ENCODE assay signal across 18 cellular contexts in genomic region chr11:77611921-77612320, GRCh38.
"Had no signal": no experiment of that assay in that cellular context is flagged by ENCODE, and none has a peak within 500 bp of the region (broad histone marks: within the 10 kb centered on the region; RNA-seq: fewer than 3 reads in every experiment).

No MANE protein-coding gene starts in this region.

- H3K9me3 ChIP-seq: esophagus muscularis mucosa, heart left ventricle, neutrophil, psoas muscle, sigmoid colon, testis, tibial nerve had no signal

- H3K4me3 ChIP-seq: esophagus muscularis mucosa, heart left ventricle, psoas muscle, sigmoid colon, skin epidermis, testis, tibial nerve had no signal

- H3K27me3 Mint-ChIP-seq: naive thymus-derived CD4-positive, alpha-beta T cell; stimulated activated naive B cell treated with anti-CD40 and anti-IgM and Interleukin-4, amounts not matched to agents 10 μg/mL and 1 μg/mL and 100 μg/mL, for 72 hours; stimulated activated naive CD8-positive, alpha-beta T cell treated with anti-CD3 and anti-CD28 coated beads, Interleukin-15, amount 100 ng/mL, for 72 hours had no signal

- H3K9me3 Mint-ChIP-seq: naive thymus-derived CD4-positive, alpha-beta T cell; stimulated activated naive B cell treated with anti-CD40 and anti-IgM and Interleukin-4, amounts not matched to agents 10 μg/mL and 1 μg/mL and 100 μg/mL, for 72 hours; stimulated activated naive CD8-positive, alpha-beta T cell treated with anti-CD3 and anti-CD28 coated beads, Interleukin-15, amount 100 ng/mL, for 72 hours had no signal

- H3K4me1 ChIP-seq: esophagus muscularis mucosa, heart left ventricle, psoas muscle, sigmoid colon, testis, tibial nerve had no signal

- ATAC-seq: heart left ventricle; naive thymus-derived CD4-positive, alpha-beta T cell; psoas muscle; stimulated activated naive B cell treated with anti-CD40 and anti-IgM and Interleukin-4, amounts not matched to agents 10 μg/mL and 1 μg/mL and 100 μg/mL, for 72 hours; stimulated activated naive CD8-positive, alpha-beta T cell treated with anti-CD3 and anti-CD28 coated beads, Interleukin-15, amount 100 ng/mL, for 72 hours had no signal

- H3K27ac Mint-ChIP-seq: stimulated activated naive B cell treated with anti-CD40 and anti-IgM and Interleukin-4, amounts not matched to agents 10 μg/mL and 1 μg/mL and 100 μg/mL, for 72 hours; stimulated activated naive CD8-positive, alpha-beta T cell treated with anti-CD3 and anti-CD28 coated beads, Interleukin-15, amount 100 ng/mL, for 72 hours had no signal

- DNase-seq: effector memory CD4-positive, alpha-beta T cell; heart left ventricle; hippocampal formation; kidney glomerular epithelial cell; mesendoderm; naive thymus-derived CD4-positive, alpha-beta T cell; psoas muscle; retina; sigmoid colon; stimulated activated CD4-positive, alpha-beta T cell treated with anti-CD3 and anti-CD28 coated beads, Interleukin-2, amount 100 ng/mL, for 24 hours; stimulated activated CD4-positive, alpha-beta T cell treated with anti-CD3 and anti-CD28 coated beads, Interleukin-4, amount 100 ng/mL, for 4 hours; stimulated activated naive B cell treated with anti-CD40 and anti-IgM and Interleukin-4, amounts not matched to agents 10 μg/mL and 1 μg/mL and 100 μg/mL, for 72 hours; stimulated activated naive CD8-positive, alpha-beta T cell treated with anti-CD3 and anti-CD28 coated beads, Interleukin-15, amount 100 ng/mL, for 72 hours; testis had no signal

- H3K4me3 Mint-ChIP-seq: naive thymus-derived CD4-positive, alpha-beta T cell; stimulated activated naive B cell treated with anti-CD40 and anti-IgM and Interleukin-4, amounts not matched to agents 10 μg/mL and 1 μg/mL and 100 μg/mL, for 72 hours; stimulated activated naive CD8-positive, alpha-beta T cell treated with anti-CD3 and anti-CD28 coated beads, Interleukin-15, amount 100 ng/mL, for 72 hours had no signal

- H3K27me3 ChIP-seq: esophagus muscularis mucosa, heart left ventricle, neutrophil, sigmoid colon, testis, tibial nerve had no signal

- H3K4me1 Mint-ChIP-seq: naive thymus-derived CD4-positive, alpha-beta T cell; stimulated activated naive B cell treated with anti-CD40 and anti-IgM and Interleukin-4, amounts not matched to agents 10 μg/mL and 1 μg/mL and 100 μg/mL, for 72 hours; stimulated activated naive CD8-positive, alpha-beta T cell treated with anti-CD3 and anti-CD28 coated beads, Interleukin-15, amount 100 ng/mL, for 72 hours had no signal
